In genomic region chr12:127810026-127810425, GRCh38 we compare ENCODE assay signal across 9 cellular contexts.
DNase-seq lines count a peak whose midpoint lies in the region; ATAC-seq and TF ChIP-seq lines count a peak whose summit lies in the region.
"Had no signal": no experiment of that assay in that cellular context is flagged by ENCODE, and none has a peak within 500 bp of the region (broad histone marks: within the 10 kb centered on the region; RNA-seq: fewer than 3 reads in every experiment).

No MANE protein-coding gene starts in this region.

- no peaks in the 10 kb centered on the region for H3K27me3 ChIP-seq in psoas muscle (ENCODE audit: insufficient read depth in 3 of 3, low read length in 2 of 3)

- H3K4me3 ChIP-seq in fibroblast of pulmonary artery (replicated peaks; ENCODE audit: low read depth, low read length) = no peak overlapping the region
- H3K4me3 ChIP-seq in psoas muscle = no peak overlapping the region

- 25 to 31% (median 27%) methylated on average over 4 of the region's 4 CpGs for WGBS in psoas muscle, 3 donors

- no peak for TF ChIP-seq CTCF in RWPE1 (conservative IDR thresholded peaks at IDR 0.05; ENCODE audit: low read depth)
- no peak for TF ChIP-seq CTCF in fibroblast of pulmonary artery (IDR thresholded peaks at IDR 0.05; ENCODE audit: low read length, missing control alignments)
- no peak for TF ChIP-seq CTCF in psoas muscle (IDR thresholded peaks at IDR 0.05)

- CTCF ChIA-PET in RWPE1 (lab: Yijun Ruan, JAX) = interaction anchor here (0.7 kb wide), 1 partner anchor 241 kb away, joined by 4 read pairs; no protein-coding TSS in a partner anchor

- no peaks in the 10 kb centered on the region for H3K9me3 ChIP-seq in psoas muscle

- DNase-seq in EH (ENCODE audit: low read depth) (peak; percentile 92), RWPE1 (ENCODE audit: low spot score) (peak; percentile 7), fibroblast of pulmonary artery (ENCODE audit: low read depth) (peak; percentile 63), psoas muscle (no peak), T-helper 1 cell (no peak), erythroblast (lab: John Stamatoyannopoulos, UW) (no peak), NCI-H1417 (lab: John Stamatoyannopoulos, UW) (no peak)
- DNase-seq: NCI-H1105 treated with DMSO at 0.1 percent for 48 hours had no signal

- H3K27ac ChIP-seq in RWPE1 = peak overlapping the region; percentile 25; the same call in 1 of the 2 replicates
- H3K27ac ChIP-seq in psoas muscle = peak overlapping the region; percentile 19

- POLR2A ChIA-PET in RWPE1 (lab: Yijun Ruan, JAX; ENCODE audit: low non-redundant PET) = no interaction called here

- H3K4me1 ChIP-seq in psoas muscle = no peaks in the 10 kb centered on the region

- intact Hi-C loops in psoas muscle (cut with DNase I) = no loop called here

- H3K36me3 ChIP-seq in psoas muscle (ENCODE audit: insufficient read depth in 1 of 2, low read depth in 1 of 2) = no peaks in the 10 kb centered on the region

- ATAC-seq in psoas muscle (peak; percentile 51 to 60 (median 54)), GM21423 (IDR thresholded peaks at IDR 0.05; ENCODE audit: unreplicated experiment) (no peak)

- TF ChIP-seq POLR2A in erythroblast (IDR thresholded peaks at IDR 0.05; ENCODE audit: low read length) = no peak

Comparison
In these comparisons a context has a peak if more than half of its experiments do, and no peak if none do; other contexts are left out.
1. DNase-seq: peak in EH (single experiment), RWPE1 (single experiment) and fibroblast of pulmonary artery (single experiment); none in psoas muscle (0 of 2), T-helper 1 cell (0 of 5), erythroblast (0 of 2) and NCI-H1417 (0 of 3).